23 cellular contexts compared by ENCODE assay signal in genomic region chr17:43381204-43381603, GRCh38. TPM values are rescaled to one million over a fixed set of nuclear protein-coding genes. Genes with fewer than 3 reads are reported as not detected.
DNase-seq lines count a peak whose midpoint lies in the region; TF ChIP-seq lines count a peak whose summit lies in the region.
"Had no signal": no experiment of that assay in that cellular context is flagged by ENCODE, and none has a peak within 500 bp of the region (broad histone marks: within the 10 kb centered on the region; RNA-seq: fewer than 3 reads in every experiment).

No MANE protein-coding gene starts in this region.

- H3K27ac Mint-ChIP-seq in mesothelial cell of epicardium: no peak overlapping the region
- H3K27ac Mint-ChIP-seq: CD4-positive, alpha-beta memory T cell had no signal

- H3K9me3 Mint-ChIP-seq in mesothelial cell of epicardium: peaks cover 20% of the 10 kb centered on the region

- TF ChIP-seq POLR2A in stomach (IDR thresholded peaks at IDR 0.05): no peak

- WGBS in stomach, 5 donors: 33 to 61% (median 51%) methylated on average over 3 of the region's 3 CpGs

- H3K4me2 ChIP-seq in osteoblast (ENCODE audit: insufficient read depth, low read length): no peak overlapping the region
- H3K4me2 ChIP-seq: BLaER1 had no signal

- H3K36me3 ChIP-seq in osteoblast (ENCODE audit: insufficient read depth, low read length) (no peaks in the 10 kb centered on the region), stomach (no peaks in the 10 kb centered on the region)
- H3K36me3 ChIP-seq: BE2C had no signal

- DNase-seq in osteoblast (ENCODE audit: insufficient read length, low spot score, missing footprints) (peak; percentile 29), stomach (peak; percentile 70), GM20000 (ENCODE audit: low spot score) (no peak), mesothelial cell of epicardium (ENCODE audit: low spot score in 2 of 2, unreplicated experiment in 2 of 2) (no peak)
- no peak for DNase-seq in activated CD4-positive, alpha-beta T cell treated with anti-CD3 and anti-CD28 coated beads for 4 hours
- DNase-seq: 8988T; ACHN; BE2C; C1 segment of cervical spinal cord; CD4-positive, alpha-beta memory T cell; CD4-positive, CD25-positive, alpha-beta regulatory T cell; CD8-positive, alpha-beta memory T cell; COR-L47; DMS 273 treated with DMSO at 0.1 percent for 48 hours; DMS153; DMS53; DMS79; DND-41; EL; GDM1 had no signal

- no peaks in the 10 kb centered on the region for H3K27me3 ChIP-seq in osteoblast (ENCODE audit: insufficient read depth, low read length)
- no peaks in the 10 kb centered on the region for H3K27me3 ChIP-seq in stomach
- H3K27me3 ChIP-seq: BE2C, BLaER1 had no signal

- no peak for TF ChIP-seq EP300 in stomach (IDR thresholded peaks at IDR 0.05)

- H3K36me3 Mint-ChIP-seq in mesothelial cell of epicardium: peaks cover 4% of the 10 kb centered on the region
- H3K36me3 Mint-ChIP-seq: CD4-positive, CD25-positive, alpha-beta regulatory T cell had no signal

- no peaks in the 10 kb centered on the region for H4K20me1 ChIP-seq in osteoblast (ENCODE audit: insufficient read depth, low read length)
- H4K20me1 ChIP-seq: BLaER1 had no signal

- no peaks in the 10 kb centered on the region for H3K9me3 ChIP-seq in osteoblast (ENCODE audit: low read depth, low read length)
- H3K9me3 ChIP-seq in stomach: peaks cover 0 to 15% (median 9%) of the 10 kb centered on the region in 4 donors

- H3K4me3 Mint-ChIP-seq in mesothelial cell of epicardium: no peak overlapping the region
- H3K4me3 Mint-ChIP-seq: CD14-positive monocyte; CD4-positive, alpha-beta memory T cell; CD4-positive, CD25-positive, alpha-beta regulatory T cell; CD8-positive, alpha-beta memory T cell had no signal

- H3K4me3 ChIP-seq in osteoblast (ENCODE audit: insufficient read depth, low read length) (no peak overlapping the region), stomach (no peak overlapping the region)
- H3K4me3 ChIP-seq: BLaER1, GM12878 had no signal

- TF ChIP-seq CTCF in osteoblast (IDR thresholded peaks at IDR 0.05; ENCODE audit: extremely low read depth, low read depth, low read length): no peak
- no peak for TF ChIP-seq CTCF in stomach (IDR thresholded peaks at IDR 0.05)
- no peak for TF ChIP-seq CTCF in GM20000 (IDR thresholded peaks at IDR 0.05; ENCODE audit: extremely low read depth, missing control alignments)
- no peak for TF ChIP-seq CTCF in mesothelial cell of epicardium (IDR thresholded peaks at IDR 0.05; ENCODE audit: unreplicated experiment)

- H2AFZ ChIP-seq in osteoblast (ENCODE audit: low read length): no peak overlapping the region

- intact Hi-C loops in stomach (cut with DNase I; ENCODE audit: low total_unique reads): no loop called here

- H3K27me3 Mint-ChIP-seq in mesothelial cell of epicardium (ENCODE audit: low read depth): no peaks in the 10 kb centered on the region
- H3K27me3 Mint-ChIP-seq: CD4-positive, alpha-beta memory T cell; CD8-positive, alpha-beta memory T cell had no signal

- peaks cover 5% of the 10 kb centered on the region for H3K4me1 Mint-ChIP-seq in mesothelial cell of epicardium

- no peak overlapping the region for H3K27ac ChIP-seq in osteoblast (ENCODE audit: low read depth, low read length)
- H3K27ac ChIP-seq in stomach: peak overlapping the region in 1 of 5 donors; percentile 27
- H3K27ac ChIP-seq: BLaER1 had no signal

- H3K4me1 ChIP-seq in osteoblast (ENCODE audit: insufficient read depth, low read length) (no peaks in the 10 kb centered on the region), stomach (peaks cover 0 to 4% (median 0%) of the 10 kb centered on the region in 4 donors)
- H3K4me1 ChIP-seq: BE2C had no signal

- no peaks in the 10 kb centered on the region for H3K79me2 ChIP-seq in osteoblast (ENCODE audit: insufficient read depth, low read length)

RNA-seq across cellular contexts. Expression of gene ARL4D, which starts 17.6 kb away (rescaled TPM):
- total RNA-seq in osteoblast (12.1 and 18.8 TPM in 2 replicates), stomach (10 to 100 TPM in 2 of 5 donors, 1 to 10 TPM in 2, not detected in 1; 2.3 to 12.1 (median 10.5) TPM), mesothelial cell of epicardium (7.9 to 8.6 TPM (median 8.1 TPM) in 3 replicates)
- 10 to 100 TPM in 1 of 3 donors, 1 to 10 TPM in 2; 4.9 to 60.7 (median 6.9) TPM for polyA plus RNA-seq in stomach

Comparison
In these comparisons a context has a peak if more than half of its experiments do, and no peak if none do; other contexts are left out.
1. DNase-seq: peak in osteoblast (single experiment) and stomach (single experiment); none in activated CD4-positive, alpha-beta T cell treated with anti-CD3 and anti-CD28 coated beads for 4 hours (0 of 2), GM20000 (single experiment) and mesothelial cell of epicardium (0 of 2).